In genomic region chr6:154229796-154230195, GRCh38 we compare ENCODE assay signal across 1 cellular context.
A peak's percentile ranks its signal among the peaks of the same experiment; 100 is the strongest.
TF ChIP-seq lines count a peak whose summit lies in the region.

No MANE protein-coding gene starts in this region.

TF ChIP-seq in GM12878, 131 proteins besides CTCF, POLR2A, EP300 and RAD21 (continued from another document):
- TF ChIP-seq, protein P1, sequence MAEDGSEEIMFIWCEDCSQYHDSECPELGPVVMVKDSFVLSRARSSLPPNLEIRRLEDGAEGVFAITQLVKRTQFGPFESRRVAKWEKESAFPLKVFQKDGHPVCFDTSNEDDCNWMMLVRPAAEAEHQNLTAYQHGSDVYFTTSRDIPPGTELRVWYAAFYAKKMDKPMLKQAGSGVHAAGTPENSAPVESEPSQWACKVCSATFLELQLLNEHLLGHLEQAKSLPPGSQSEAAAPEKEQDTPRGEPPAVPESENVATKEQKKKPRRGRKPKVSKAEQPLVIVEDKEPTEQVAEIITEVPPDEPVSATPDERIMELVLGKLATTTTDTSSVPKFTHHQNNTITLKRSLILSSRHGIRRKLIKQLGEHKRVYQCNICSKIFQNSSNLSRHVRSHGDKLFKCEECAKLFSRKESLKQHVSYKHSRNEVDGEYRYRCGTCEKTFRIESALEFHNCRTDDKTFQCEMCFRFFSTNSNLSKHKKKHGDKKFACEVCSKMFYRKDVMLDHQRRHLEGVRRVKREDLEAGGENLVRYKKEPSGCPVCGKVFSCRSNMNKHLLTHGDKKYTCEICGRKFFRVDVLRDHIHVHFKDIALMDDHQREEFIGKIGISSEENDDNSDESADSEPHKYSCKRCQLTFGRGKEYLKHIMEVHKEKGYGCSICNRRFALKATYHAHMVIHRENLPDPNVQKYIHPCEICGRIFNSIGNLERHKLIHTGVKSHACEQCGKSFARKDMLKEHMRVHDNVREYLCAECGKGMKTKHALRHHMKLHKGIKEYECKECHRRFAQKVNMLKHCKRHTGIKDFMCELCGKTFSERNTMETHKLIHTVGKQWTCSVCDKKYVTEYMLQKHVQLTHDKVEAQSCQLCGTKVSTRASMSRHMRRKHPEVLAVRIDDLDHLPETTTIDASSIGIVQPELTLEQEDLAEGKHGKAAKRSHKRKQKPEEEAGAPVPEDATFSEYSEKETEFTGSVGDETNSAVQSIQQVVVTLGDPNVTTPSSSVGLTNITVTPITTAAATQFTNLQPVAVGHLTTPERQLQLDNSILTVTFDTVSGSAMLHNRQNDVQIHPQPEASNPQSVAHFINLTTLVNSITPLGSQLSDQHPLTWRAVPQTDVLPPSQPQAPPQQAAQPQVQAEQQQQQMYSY (CRISPR knock-in tag; IDR thresholded peaks at IDR 0.05) = no peak
- no peak for TF ChIP-seq SIX5 (IDR thresholded peaks at IDR 0.05; ENCODE audit: low read depth, low read length, severe bottlenecking)
- TF ChIP-seq MEF2A (IDR thresholded peaks at IDR 0.05; ENCODE audit: insufficient read depth, low read depth, low read length) = peak; percentile 27; the same call in 1 of the 2 replicates
- TF ChIP-seq, protein P2, sequence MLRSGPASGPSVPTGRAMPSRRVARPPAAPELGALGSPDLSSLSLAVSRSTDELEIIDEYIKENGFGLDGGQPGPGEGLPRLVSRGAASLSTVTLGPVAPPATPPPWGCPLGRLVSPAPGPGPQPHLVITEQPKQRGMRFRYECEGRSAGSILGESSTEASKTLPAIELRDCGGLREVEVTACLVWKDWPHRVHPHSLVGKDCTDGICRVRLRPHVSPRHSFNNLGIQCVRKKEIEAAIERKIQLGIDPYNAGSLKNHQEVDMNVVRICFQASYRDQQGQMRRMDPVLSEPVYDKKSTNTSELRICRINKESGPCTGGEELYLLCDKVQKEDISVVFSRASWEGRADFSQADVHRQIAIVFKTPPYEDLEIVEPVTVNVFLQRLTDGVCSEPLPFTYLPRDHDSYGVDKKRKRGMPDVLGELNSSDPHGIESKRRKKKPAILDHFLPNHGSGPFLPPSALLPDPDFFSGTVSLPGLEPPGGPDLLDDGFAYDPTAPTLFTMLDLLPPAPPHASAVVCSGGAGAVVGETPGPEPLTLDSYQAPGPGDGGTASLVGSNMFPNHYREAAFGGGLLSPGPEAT (IDR thresholded peaks at IDR 0.05; ENCODE audit: low read depth) = no peak
- TF ChIP-seq IKZF2 (IDR thresholded peaks at IDR 0.05) = peak in 1 of 2 experiments; percentile 75; a peak in 2 of 4 replicates
- TF ChIP-seq, protein P3, sequence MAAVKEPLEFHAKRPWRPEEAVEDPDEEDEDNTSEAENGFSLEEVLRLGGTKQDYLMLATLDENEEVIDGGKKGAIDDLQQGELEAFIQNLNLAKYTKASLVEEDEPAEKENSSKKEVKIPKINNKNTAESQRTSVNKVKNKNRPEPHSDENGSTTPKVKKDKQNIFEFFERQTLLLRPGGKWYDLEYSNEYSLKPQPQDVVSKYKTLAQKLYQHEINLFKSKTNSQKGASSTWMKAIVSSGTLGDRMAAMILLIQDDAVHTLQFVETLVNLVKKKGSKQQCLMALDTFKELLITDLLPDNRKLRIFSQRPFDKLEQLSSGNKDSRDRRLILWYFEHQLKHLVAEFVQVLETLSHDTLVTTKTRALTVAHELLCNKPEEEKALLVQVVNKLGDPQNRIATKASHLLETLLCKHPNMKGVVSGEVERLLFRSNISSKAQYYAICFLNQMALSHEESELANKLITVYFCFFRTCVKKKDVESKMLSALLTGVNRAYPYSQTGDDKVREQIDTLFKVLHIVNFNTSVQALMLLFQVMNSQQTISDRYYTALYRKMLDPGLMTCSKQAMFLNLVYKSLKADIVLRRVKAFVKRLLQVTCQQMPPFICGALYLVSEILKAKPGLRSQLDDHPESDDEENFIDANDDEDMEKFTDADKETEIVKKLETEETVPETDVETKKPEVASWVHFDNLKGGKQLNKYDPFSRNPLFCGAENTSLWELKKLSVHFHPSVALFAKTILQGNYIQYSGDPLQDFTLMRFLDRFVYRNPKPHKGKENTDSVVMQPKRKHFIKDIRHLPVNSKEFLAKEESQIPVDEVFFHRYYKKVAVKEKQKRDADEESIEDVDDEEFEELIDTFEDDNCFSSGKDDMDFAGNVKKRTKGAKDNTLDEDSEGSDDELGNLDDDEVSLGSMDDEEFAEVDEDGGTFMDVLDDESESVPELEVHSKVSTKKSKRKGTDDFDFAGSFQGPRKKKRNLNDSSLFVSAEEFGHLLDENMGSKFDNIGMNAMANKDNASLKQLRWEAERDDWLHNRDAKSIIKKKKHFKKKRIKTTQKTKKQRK (IDR thresholded peaks at IDR 0.05; ENCODE audit: low read depth, low read length) = no peak
- TF ChIP-seq MYC (IDR thresholded peaks at IDR 0.05; ENCODE audit: insufficient read depth, insufficient read length, insufficient replicate concordance, low read length, severe bottlenecking) = no peak
- peak; percentile 79 for TF ChIP-seq IRF4 (IDR thresholded peaks at IDR 0.05; ENCODE audit: low read depth, low read length)
- TF ChIP-seq, protein P4, sequence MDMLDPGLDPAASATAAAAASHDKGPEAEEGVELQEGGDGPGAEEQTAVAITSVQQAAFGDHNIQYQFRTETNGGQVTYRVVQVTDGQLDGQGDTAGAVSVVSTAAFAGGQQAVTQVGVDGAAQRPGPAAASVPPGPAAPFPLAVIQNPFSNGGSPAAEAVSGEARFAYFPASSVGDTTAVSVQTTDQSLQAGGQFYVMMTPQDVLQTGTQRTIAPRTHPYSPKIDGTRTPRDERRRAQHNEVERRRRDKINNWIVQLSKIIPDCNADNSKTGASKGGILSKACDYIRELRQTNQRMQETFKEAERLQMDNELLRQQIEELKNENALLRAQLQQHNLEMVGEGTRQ (IDR thresholded peaks at IDR 0.05; ENCODE audit: borderline replicate concordance, low read depth, low read length) = no peak
- TF ChIP-seq, protein P5, sequence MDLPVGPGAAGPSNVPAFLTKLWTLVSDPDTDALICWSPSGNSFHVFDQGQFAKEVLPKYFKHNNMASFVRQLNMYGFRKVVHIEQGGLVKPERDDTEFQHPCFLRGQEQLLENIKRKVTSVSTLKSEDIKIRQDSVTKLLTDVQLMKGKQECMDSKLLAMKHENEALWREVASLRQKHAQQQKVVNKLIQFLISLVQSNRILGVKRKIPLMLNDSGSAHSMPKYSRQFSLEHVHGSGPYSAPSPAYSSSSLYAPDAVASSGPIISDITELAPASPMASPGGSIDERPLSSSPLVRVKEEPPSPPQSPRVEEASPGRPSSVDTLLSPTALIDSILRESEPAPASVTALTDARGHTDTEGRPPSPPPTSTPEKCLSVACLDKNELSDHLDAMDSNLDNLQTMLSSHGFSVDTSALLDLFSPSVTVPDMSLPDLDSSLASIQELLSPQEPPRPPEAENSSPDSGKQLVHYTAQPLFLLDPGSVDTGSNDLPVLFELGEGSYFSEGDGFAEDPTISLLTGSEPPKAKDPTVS (IDR thresholded peaks at IDR 0.05; ENCODE audit: low read depth, low read length) = no peak
- no peak for TF ChIP-seq HDAC6 (IDR thresholded peaks at IDR 0.05; ENCODE audit: unreplicated experiment)
- no peak for TF ChIP-seq CREB1 (IDR thresholded peaks at IDR 0.05; ENCODE audit: low read depth)
- TF ChIP-seq, protein P6, sequence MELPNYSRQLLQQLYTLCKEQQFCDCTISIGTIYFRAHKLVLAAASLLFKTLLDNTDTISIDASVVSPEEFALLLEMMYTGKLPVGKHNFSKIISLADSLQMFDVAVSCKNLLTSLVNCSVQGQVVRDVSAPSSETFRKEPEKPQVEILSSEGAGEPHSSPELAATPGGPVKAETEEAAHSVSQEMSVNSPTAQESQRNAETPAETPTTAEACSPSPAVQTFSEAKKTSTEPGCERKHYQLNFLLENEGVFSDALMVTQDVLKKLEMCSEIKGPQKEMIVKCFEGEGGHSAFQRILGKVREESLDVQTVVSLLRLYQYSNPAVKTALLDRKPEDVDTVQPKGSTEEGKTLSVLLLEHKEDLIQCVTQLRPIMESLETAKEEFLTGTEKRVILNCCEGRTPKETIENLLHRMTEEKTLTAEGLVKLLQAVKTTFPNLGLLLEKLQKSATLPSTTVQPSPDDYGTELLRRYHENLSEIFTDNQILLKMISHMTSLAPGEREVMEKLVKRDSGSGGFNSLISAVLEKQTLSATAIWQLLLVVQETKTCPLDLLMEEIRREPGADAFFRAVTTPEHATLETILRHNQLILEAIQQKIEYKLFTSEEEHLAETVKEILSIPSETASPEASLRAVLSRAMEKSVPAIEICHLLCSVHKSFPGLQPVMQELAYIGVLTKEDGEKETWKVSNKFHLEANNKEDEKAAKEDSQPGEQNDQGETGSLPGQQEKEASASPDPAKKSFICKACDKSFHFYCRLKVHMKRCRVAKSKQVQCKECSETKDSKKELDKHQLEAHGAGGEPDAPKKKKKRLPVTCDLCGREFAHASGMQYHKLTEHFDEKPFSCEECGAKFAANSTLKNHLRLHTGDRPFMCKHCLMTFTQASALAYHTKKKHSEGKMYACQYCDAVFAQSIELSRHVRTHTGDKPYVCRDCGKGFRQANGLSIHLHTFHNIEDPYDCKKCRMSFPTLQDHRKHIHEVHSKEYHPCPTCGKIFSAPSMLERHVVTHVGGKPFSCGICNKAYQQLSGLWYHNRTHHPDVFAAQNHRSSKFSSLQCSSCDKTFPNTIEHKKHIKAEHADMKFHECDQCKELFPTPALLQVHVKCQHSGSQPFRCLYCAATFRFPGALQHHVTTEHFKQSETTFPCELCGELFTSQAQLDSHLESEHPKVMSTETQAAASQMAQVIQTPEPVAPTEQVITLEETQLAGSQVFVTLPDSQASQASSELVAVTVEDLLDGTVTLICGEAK (IDR thresholded peaks at IDR 0.05; ENCODE audit: borderline replicate concordance) = peak; percentile 63; the same call in 1 of the 2 replicates
- TF ChIP-seq, protein P7, sequence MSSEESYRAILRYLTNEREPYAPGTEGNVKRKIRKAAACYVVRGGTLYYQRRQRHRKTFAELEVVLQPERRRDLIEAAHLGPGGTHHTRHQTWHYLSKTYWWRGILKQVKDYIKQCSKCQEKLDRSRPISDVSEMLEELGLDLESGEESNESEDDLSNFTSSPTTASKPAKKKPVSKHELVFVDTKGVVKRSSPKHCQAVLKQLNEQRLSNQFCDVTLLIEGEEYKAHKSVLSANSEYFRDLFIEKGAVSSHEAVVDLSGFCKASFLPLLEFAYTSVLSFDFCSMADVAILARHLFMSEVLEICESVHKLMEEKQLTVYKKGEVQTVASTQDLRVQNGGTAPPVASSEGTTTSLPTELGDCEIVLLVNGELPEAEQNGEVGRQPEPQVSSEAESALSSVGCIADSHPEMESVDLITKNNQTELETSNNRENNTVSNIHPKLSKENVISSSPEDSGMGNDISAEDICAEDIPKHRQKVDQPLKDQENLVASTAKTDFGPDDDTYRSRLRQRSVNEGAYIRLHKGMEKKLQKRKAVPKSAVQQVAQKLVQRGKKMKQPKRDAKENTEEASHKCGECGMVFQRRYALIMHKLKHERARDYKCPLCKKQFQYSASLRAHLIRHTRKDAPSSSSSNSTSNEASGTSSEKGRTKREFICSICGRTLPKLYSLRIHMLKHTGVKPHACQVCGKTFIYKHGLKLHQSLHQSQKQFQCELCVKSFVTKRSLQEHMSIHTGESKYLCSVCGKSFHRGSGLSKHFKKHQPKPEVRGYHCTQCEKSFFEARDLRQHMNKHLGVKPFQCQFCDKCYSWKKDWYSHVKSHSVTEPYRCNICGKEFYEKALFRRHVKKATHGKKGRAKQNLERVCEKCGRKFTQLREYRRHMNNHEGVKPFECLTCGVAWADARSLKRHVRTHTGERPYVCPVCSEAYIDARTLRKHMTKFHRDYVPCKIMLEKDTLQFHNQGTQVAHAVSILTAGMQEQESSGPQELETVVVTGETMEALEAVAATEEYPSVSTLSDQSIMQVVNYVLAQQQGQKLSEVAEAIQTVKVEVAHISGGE (CRISPR knock-in tag; IDR thresholded peaks at IDR 0.05) = no peak
- no peak for TF ChIP-seq SREBF2 (IDR thresholded peaks at IDR 0.05; ENCODE audit: low read length)
- TF ChIP-seq MYB (IDR thresholded peaks at IDR 0.05; ENCODE audit: borderline replicate concordance, low read depth, low read length) = no peak
- no peak for TF ChIP-seq RAD51 (IDR thresholded peaks at IDR 0.05)
- TF ChIP-seq YBX1 (IDR thresholded peaks at IDR 0.05) = no peak
